2 cellular contexts compared by ENCODE assay signal in the genomic region with DNA sequence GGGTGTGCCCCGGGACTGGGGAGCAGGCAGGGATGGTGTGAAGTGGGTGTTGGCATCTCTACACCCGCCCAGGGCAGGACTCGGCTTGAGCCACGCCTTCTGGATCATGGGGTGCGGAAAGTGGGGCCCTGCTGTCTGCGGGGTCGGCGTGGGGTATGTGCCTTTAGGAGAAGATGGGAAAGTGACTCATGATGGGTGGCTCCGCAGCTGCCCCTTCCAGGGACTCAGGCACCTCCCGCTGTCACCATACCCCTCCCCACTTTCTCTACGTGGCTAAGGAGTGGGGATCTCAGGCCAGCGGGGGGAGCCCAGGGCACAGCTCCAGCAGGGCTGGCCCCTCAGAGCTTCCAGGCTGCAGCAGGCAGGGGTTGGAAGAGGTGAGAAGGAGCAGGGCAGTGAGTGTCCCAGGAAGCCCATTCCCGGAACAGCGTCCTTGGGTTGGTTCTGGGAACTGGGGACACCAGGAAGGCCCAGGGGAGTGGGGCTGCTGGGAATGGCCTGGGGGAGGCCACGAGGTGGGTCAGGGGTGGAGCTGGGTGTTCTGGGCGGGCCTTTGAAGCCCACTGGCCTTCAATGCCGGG.
TF ChIP-seq lines count a peak whose summit lies in the region.

No MANE protein-coding gene starts in this region.

TF ChIP-seq in HCT116, 20 proteins besides CTCF, POLR2A, EP300 and RAD21:
- TF ChIP-seq REST (IDR thresholded peaks at IDR 0.05; ENCODE audit: low read depth): no peak
- TF ChIP-seq ELF1 (IDR thresholded peaks at IDR 0.05; ENCODE audit: borderline replicate concordance, low read depth): no peak
- TF ChIP-seq EGR1 (IDR thresholded peaks at IDR 0.05; ENCODE audit: low read depth): no peak
- TF ChIP-seq FOSL1 (IDR thresholded peaks at IDR 0.05; ENCODE audit: low read depth): no peak
- TF ChIP-seq ZFX (IDR thresholded peaks at IDR 0.05): no peak
- TF ChIP-seq SP1 (IDR thresholded peaks at IDR 0.05; ENCODE audit: low read depth): no peak
- no peak for TF ChIP-seq SIN3A (IDR thresholded peaks at IDR 0.05; ENCODE audit: low read depth)
- no peak for TF ChIP-seq EZH2phosphoT487 (IDR thresholded peaks at IDR 0.05; ENCODE audit: borderline replicate concordance)
- TF ChIP-seq JUND (IDR thresholded peaks at IDR 0.05): no peak
- no peak for TF ChIP-seq CEBPB (IDR thresholded peaks at IDR 0.05; ENCODE audit: low read depth)
- no peak for TF ChIP-seq CBX3 (IDR thresholded peaks at IDR 0.05; ENCODE audit: low read depth)
- no peak for TF ChIP-seq SRF (IDR thresholded peaks at IDR 0.05; ENCODE audit: low read depth)
- no peak for TF ChIP-seq MAX (IDR thresholded peaks at IDR 0.05)

TF ChIP-seq in SK-N-SH treated with all-trans-retinoic acid at 6 μM for 48 hours, 23 proteins besides CTCF, POLR2A, EP300 and RAD21 (continued from another document):
- TF ChIP-seq BACH2 (CRISPR knock-in tag; IDR thresholded peaks at IDR 0.05; ENCODE audit: borderline replicate concordance): no peak
